ENCODE assay signal across 1 cellular context in the genomic region with DNA sequence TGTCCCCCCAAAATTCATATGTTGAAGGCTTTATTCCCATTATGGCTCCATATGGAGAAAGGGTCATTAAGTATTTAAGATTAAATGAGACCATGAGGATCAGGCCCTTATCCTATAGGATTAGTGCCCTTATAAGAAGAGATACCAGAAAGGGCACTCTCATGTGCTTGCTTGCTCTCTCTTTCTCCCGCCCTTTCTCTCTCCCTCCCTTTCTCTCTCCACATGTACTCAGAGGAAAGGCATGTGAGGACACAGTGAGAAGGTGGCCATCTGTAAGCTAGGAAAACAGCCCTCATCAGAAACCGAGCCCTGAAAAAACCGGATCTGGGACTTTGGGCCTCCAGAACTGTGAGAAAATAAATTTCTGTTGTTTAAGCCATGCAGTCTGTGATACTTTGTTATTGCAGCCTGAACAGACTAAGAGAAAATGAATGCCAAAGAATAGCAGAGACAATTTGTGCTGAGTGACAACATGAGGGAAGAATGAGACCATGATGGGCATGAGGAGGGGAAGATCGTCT.
TF ChIP-seq lines count a peak whose summit lies in the region.

No MANE protein-coding gene starts in this region.

TF ChIP-seq in K562, 482 proteins besides CTCF, POLR2A, EP300 and RAD21 (continued from another document):
- no peak for TF ChIP-seq E4F1 (CRISPR knock-in tag; IDR thresholded peaks at IDR 0.05; ENCODE audit: borderline replicate concordance)
- TF ChIP-seq, protein P1, sequence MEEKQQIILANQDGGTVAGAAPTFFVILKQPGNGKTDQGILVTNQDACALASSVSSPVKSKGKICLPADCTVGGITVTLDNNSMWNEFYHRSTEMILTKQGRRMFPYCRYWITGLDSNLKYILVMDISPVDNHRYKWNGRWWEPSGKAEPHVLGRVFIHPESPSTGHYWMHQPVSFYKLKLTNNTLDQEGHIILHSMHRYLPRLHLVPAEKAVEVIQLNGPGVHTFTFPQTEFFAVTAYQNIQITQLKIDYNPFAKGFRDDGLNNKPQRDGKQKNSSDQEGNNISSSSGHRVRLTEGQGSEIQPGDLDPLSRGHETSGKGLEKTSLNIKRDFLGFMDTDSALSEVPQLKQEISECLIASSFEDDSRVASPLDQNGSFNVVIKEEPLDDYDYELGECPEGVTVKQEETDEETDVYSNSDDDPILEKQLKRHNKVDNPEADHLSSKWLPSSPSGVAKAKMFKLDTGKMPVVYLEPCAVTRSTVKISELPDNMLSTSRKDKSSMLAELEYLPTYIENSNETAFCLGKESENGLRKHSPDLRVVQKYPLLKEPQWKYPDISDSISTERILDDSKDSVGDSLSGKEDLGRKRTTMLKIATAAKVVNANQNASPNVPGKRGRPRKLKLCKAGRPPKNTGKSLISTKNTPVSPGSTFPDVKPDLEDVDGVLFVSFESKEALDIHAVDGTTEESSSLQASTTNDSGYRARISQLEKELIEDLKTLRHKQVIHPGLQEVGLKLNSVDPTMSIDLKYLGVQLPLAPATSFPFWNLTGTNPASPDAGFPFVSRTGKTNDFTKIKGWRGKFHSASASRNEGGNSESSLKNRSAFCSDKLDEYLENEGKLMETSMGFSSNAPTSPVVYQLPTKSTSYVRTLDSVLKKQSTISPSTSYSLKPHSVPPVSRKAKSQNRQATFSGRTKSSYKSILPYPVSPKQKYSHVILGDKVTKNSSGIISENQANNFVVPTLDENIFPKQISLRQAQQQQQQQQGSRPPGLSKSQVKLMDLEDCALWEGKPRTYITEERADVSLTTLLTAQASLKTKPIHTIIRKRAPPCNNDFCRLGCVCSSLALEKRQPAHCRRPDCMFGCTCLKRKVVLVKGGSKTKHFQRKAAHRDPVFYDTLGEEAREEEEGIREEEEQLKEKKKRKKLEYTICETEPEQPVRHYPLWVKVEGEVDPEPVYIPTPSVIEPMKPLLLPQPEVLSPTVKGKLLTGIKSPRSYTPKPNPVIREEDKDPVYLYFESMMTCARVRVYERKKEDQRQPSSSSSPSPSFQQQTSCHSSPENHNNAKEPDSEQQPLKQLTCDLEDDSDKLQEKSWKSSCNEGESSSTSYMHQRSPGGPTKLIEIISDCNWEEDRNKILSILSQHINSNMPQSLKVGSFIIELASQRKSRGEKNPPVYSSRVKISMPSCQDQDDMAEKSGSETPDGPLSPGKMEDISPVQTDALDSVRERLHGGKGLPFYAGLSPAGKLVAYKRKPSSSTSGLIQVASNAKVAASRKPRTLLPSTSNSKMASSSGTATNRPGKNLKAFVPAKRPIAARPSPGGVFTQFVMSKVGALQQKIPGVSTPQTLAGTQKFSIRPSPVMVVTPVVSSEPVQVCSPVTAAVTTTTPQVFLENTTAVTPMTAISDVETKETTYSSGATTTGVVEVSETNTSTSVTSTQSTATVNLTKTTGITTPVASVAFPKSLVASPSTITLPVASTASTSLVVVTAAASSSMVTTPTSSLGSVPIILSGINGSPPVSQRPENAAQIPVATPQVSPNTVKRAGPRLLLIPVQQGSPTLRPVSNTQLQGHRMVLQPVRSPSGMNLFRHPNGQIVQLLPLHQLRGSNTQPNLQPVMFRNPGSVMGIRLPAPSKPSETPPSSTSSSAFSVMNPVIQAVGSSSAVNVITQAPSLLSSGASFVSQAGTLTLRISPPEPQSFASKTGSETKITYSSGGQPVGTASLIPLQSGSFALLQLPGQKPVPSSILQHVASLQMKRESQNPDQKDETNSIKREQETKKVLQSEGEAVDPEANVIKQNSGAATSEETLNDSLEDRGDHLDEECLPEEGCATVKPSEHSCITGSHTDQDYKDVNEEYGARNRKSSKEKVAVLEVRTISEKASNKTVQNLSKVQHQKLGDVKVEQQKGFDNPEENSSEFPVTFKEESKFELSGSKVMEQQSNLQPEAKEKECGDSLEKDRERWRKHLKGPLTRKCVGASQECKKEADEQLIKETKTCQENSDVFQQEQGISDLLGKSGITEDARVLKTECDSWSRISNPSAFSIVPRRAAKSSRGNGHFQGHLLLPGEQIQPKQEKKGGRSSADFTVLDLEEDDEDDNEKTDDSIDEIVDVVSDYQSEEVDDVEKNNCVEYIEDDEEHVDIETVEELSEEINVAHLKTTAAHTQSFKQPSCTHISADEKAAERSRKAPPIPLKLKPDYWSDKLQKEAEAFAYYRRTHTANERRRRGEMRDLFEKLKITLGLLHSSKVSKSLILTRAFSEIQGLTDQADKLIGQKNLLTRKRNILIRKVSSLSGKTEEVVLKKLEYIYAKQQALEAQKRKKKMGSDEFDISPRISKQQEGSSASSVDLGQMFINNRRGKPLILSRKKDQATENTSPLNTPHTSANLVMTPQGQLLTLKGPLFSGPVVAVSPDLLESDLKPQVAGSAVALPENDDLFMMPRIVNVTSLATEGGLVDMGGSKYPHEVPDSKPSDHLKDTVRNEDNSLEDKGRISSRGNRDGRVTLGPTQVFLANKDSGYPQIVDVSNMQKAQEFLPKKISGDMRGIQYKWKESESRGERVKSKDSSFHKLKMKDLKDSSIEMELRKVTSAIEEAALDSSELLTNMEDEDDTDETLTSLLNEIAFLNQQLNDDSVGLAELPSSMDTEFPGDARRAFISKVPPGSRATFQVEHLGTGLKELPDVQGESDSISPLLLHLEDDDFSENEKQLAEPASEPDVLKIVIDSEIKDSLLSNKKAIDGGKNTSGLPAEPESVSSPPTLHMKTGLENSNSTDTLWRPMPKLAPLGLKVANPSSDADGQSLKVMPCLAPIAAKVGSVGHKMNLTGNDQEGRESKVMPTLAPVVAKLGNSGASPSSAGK (IDR thresholded peaks at IDR 0.05): peak; percentile 44; the same call in 1 of the 2 replicates
- TF ChIP-seq PRPF4 (IDR thresholded peaks at IDR 0.05; ENCODE audit: insufficient read depth, low read depth, low read length, poor library complexity, severe bottlenecking): no peak
- TF ChIP-seq, protein P2, sequence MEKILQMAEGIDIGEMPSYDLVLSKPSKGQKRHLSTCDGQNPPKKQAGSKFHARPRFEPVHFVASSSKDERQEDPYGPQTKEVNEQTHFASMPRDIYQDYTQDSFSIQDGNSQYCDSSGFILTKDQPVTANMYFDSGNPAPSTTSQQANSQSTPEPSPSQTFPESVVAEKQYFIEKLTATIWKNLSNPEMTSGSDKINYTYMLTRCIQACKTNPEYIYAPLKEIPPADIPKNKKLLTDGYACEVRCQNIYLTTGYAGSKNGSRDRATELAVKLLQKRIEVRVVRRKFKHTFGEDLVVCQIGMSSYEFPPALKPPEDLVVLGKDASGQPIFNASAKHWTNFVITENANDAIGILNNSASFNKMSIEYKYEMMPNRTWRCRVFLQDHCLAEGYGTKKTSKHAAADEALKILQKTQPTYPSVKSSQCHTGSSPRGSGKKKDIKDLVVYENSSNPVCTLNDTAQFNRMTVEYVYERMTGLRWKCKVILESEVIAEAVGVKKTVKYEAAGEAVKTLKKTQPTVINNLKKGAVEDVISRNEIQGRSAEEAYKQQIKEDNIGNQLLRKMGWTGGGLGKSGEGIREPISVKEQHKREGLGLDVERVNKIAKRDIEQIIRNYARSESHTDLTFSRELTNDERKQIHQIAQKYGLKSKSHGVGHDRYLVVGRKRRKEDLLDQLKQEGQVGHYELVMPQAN (IDR thresholded peaks at IDR 0.05; ENCODE audit: borderline replicate concordance): no peak
- TF ChIP-seq ZNF695 (CRISPR knock-in tag; IDR thresholded peaks at IDR 0.05): no peak
- no peak for TF ChIP-seq HES1 (IDR thresholded peaks at IDR 0.05; ENCODE audit: low read depth)
- TF ChIP-seq MEF2A (IDR thresholded peaks at IDR 0.05; ENCODE audit: control insufficient read depth, low read depth, low read length): no peak
- peak in 1 of 2 experiments; percentile 44; a peak in 1 of 3 replicates for TF ChIP-seq CBX3 (IDR thresholded peaks at IDR 0.05; ENCODE audit: borderline replicate concordance in 1 of 2, low read length in 2 of 2)
- no peak for TF ChIP-seq HDAC2 (IDR thresholded peaks at IDR 0.05)
- TF ChIP-seq BHLHE40 (IDR thresholded peaks at IDR 0.05; ENCODE audit: low read length): no peak
- TF ChIP-seq, protein P3, sequence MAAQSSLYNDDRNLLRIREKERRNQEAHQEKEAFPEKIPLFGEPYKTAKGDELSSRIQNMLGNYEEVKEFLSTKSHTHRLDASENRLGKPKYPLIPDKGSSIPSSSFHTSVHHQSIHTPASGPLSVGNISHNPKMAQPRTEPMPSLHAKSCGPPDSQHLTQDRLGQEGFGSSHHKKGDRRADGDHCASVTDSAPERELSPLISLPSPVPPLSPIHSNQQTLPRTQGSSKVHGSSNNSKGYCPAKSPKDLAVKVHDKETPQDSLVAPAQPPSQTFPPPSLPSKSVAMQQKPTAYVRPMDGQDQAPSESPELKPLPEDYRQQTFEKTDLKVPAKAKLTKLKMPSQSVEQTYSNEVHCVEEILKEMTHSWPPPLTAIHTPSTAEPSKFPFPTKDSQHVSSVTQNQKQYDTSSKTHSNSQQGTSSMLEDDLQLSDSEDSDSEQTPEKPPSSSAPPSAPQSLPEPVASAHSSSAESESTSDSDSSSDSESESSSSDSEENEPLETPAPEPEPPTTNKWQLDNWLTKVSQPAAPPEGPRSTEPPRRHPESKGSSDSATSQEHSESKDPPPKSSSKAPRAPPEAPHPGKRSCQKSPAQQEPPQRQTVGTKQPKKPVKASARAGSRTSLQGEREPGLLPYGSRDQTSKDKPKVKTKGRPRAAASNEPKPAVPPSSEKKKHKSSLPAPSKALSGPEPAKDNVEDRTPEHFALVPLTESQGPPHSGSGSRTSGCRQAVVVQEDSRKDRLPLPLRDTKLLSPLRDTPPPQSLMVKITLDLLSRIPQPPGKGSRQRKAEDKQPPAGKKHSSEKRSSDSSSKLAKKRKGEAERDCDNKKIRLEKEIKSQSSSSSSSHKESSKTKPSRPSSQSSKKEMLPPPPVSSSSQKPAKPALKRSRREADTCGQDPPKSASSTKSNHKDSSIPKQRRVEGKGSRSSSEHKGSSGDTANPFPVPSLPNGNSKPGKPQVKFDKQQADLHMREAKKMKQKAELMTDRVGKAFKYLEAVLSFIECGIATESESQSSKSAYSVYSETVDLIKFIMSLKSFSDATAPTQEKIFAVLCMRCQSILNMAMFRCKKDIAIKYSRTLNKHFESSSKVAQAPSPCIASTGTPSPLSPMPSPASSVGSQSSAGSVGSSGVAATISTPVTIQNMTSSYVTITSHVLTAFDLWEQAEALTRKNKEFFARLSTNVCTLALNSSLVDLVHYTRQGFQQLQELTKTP (IDR thresholded peaks at IDR 0.05; ENCODE audit: low read depth in 1 of 2, partially characterized antibody in 2 of 2): no peak
- TF ChIP-seq RBM22 (IDR thresholded peaks at IDR 0.05; ENCODE audit: low read depth, low read length, poor library complexity, severe bottlenecking): no peak
- TF ChIP-seq RBFOX2 (IDR thresholded peaks at IDR 0.05; ENCODE audit: low read depth, low read length): no peak
- TF ChIP-seq, protein P4, sequence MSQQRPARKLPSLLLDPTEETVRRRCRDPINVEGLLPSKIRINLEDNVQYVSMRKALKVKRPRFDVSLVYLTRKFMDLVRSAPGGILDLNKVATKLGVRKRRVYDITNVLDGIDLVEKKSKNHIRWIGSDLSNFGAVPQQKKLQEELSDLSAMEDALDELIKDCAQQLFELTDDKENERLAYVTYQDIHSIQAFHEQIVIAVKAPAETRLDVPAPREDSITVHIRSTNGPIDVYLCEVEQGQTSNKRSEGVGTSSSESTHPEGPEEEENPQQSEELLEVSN (IDR thresholded peaks at IDR 0.05; ENCODE audit: borderline replicate concordance in 1 of 2, extremely low read depth in 1 of 2, insufficient read depth in 1 of 2, insufficient read length in 1 of 2, low read depth in 1 of 2, low read length in 1 of 2, poor library complexity in 1 of 2, severe bottlenecking in 1 of 2): peak; percentile 58 to 89
- TF ChIP-seq KHSRP (IDR thresholded peaks at IDR 0.05): no peak
- no peak for TF ChIP-seq ZNF780A (CRISPR knock-in tag; IDR thresholded peaks at IDR 0.05)
